In the genomic region with DNA sequence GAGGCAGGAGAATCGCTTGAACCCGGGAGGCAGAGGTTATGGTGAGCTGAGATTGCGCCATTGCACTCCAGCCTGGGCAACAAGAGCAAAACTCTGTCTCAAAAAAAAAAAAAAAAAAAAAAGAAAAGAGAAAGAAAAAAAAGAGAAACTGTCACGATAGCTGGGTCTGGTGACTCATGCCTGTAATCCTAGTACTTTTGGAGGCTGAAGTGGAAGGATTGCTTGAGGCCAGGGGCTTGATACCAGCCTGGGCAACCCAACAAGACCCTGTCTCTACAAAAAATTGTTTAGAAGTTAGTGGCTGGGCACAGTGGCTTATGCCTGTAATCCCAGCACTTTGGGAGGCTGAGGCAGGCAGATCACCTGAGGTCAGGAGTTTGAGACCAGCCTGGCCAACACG, we compare ENCODE assay signal across 7 cellular contexts.
DNase-seq lines count a peak whose midpoint lies in the region; ATAC-seq and TF ChIP-seq lines count a peak whose summit lies in the region.
"Not testable (repeated sequence)": the region's sequence is repeated elsewhere in the genome, so short reads cannot be mapped to it uniquely, and the experiment has no call there.

No MANE protein-coding gene starts in this region.

- not testable (repeated sequence) for H2AK9ac ChIP-seq in IMR-90 (replicated peaks; ENCODE audit: low read depth, low read length, poor library complexity)

- not testable (repeated sequence) for H3K4me2 ChIP-seq in IMR-90 (ENCODE audit: low read depth, low read length); mesendoderm (ENCODE audit: low read length)

- H2AFZ ChIP-seq in IMR-90 (replicated peaks; ENCODE audit: low read length, poor library complexity): not testable (repeated sequence)

- H3K36me3 ChIP-seq in IMR-90 (ENCODE audit: control insufficient read depth, insufficient read depth, low read length); adipocyte (ENCODE audit: control insufficient read depth, insufficient read depth, low read length, severe bottlenecking); mesendoderm (ENCODE audit: control insufficient read depth, insufficient read depth, low read length): not testable (repeated sequence)

- 0 out of 2 replicates have a peak overlapping the region, but pooled peaks have one; percentile 5 for H4K91ac ChIP-seq in IMR-90 (ENCODE audit: insufficient read depth, low read depth, low read length)

- H3K9me3 ChIP-seq in IMR-90 (ENCODE audit: control insufficient read depth, insufficient read depth, low read length); adipocyte (ENCODE audit: control insufficient read depth, low read length): not testable (repeated sequence)

- POLR2A ChIA-PET in IMR-90 (lab: Charles Lee; ENCODE audit: unreplicated experiment): interaction anchor here (0.6 kb wide), 1 partner anchor 31 kb away, joined by 3 read pairs; no protein-coding TSS in a partner anchor

- H3K79me2 ChIP-seq in mesendoderm (ENCODE audit: control insufficient read depth, insufficient read depth, low read length): not testable (repeated sequence)

- H2BK15ac ChIP-seq in IMR-90 (ENCODE audit: low read depth, low read length); mesendoderm (replicated peaks; ENCODE audit: low read depth): not testable (repeated sequence)

- 0% methylated on average over 1 of the region's 5 CpGs; no CpG with 5 or more reads in 1 of the 2 experiments for WGBS in IMR-90 (ENCODE audit: extremely low coverage in 2 of 2, insufficient read length in 1 of 2), 2 experiments
- WGBS in mesendoderm (ENCODE audit: extremely low coverage, insufficient coverage, low lambda C conversion rate): no CpG with 5 or more reads among the region's 5 CpGs

- intact Hi-C loops in IMR-90 (cut with micrococcal nuclease): not testable (repeated sequence)

- not testable (repeated sequence) for H4K20me1 ChIP-seq in IMR-90 (ENCODE audit: insufficient read depth, low read length)

- H4K8ac ChIP-seq in IMR-90 (ENCODE audit: low read depth in 2 of 2, low read length in 2 of 2); mesendoderm (ENCODE audit: low read depth, low read length): not testable (repeated sequence)

- not testable (repeated sequence) for TF ChIP-seq CTCF in IMR-90 (conservative IDR thresholded peaks at IDR 0.05; ENCODE audit: low read depth, low read length); cardiac fibroblast (IDR thresholded peaks at IDR 0.05; ENCODE audit: low read depth, low read length)

- not testable (repeated sequence) for H3K56ac ChIP-seq in IMR-90 (ENCODE audit: extremely low read depth, insufficient read depth, low read length); mesendoderm (ENCODE audit: low read length)

- H3K27ac ChIP-seq in IMR-90 (ENCODE audit: insufficient read depth, low read length); mesendoderm (ENCODE audit: low read depth, low read length): not testable (repeated sequence)

- not testable (repeated sequence) for H2BK120ac ChIP-seq in IMR-90 (ENCODE audit: low read depth, low read length); mesendoderm (ENCODE audit: low read depth, low read length)

- not testable (repeated sequence) for BruUV-seq in IMR-90 (replicated peaks; lab: Mats Ljungman, UMichigan)

- dilution Hi-C loops in IMR-90 (cut with HindIII; ENCODE audit: low sequenced_read_pairs, unreplicated experiment): not testable (repeated sequence)

- not testable (repeated sequence) for TF ChIP-seq RAD21 in IMR-90 (IDR thresholded peaks at IDR 0.05; ENCODE audit: low read length)

- not testable (repeated sequence) for H3K27me3 ChIP-seq in IMR-90 (ENCODE audit: control insufficient read depth, insufficient read depth, low read length); adipocyte (replicated peaks; ENCODE audit: control insufficient read depth, insufficient read depth, low read length); mesendoderm (ENCODE audit: insufficient read depth, low read length, poor library complexity)

- not testable (repeated sequence) for H3K79me1 ChIP-seq in IMR-90 (ENCODE audit: low read depth in 1 of 2, low read length in 2 of 2); mesendoderm (ENCODE audit: low read length)

- TF ChIP-seq POLR2A in IMR-90 (IDR thresholded peaks at IDR 0.05; ENCODE audit: low read depth, low read length): not testable (repeated sequence)

- not testable (repeated sequence) for H3K4me3 ChIP-seq in IMR-90 (ENCODE audit: insufficient read depth, low read depth, low read length); adipocyte (ENCODE audit: low read length); cardiac fibroblast (replicated peaks in 1 of 2; ENCODE audit: low read depth in 2 of 2, low read length in 2 of 2); mesendoderm (ENCODE audit: low read length)

- H3K4me1 ChIP-seq in IMR-90 (ENCODE audit: control insufficient read depth, insufficient read depth, low read length) (peaks cover 10% of the 10 kb centered on the region), adipocyte (ENCODE audit: control insufficient read depth, insufficient read depth, low read length) (peaks cover 28% of the 10 kb centered on the region)
- H3K4me1 ChIP-seq in mesendoderm (ENCODE audit: control insufficient read depth, low read depth, low read length): not testable (repeated sequence)

- H3K23ac ChIP-seq in IMR-90 (ENCODE audit: low read depth, low read length); mesendoderm (ENCODE audit: low read length): not testable (repeated sequence)

- ATAC-seq in IMR-90 (ENCODE audit: low read depth): peak; percentile 34; the same call in 1 of the 2 replicates

- H2BK20ac ChIP-seq in IMR-90 (ENCODE audit: low read depth, low read length): not testable (repeated sequence)

- CTCF ChIA-PET in IMR-90 (lab: Yijun Ruan, JAX): not testable (repeated sequence)

- H3K9ac ChIP-seq in IMR-90 (ENCODE audit: low read depth, low read length); adipocyte (ENCODE audit: low read length); mesendoderm (ENCODE audit: low read length): not testable (repeated sequence)

- peak overlapping the region; percentile 41 for H2BK5ac ChIP-seq in IMR-90 (ENCODE audit: low read depth, low read length, poor library complexity, severe bottlenecking)
- H2BK5ac ChIP-seq in mesendoderm (ENCODE audit: low read length): not testable (repeated sequence)

- not testable (repeated sequence) for H2AK5ac ChIP-seq in IMR-90 (ENCODE audit: low read depth, low read length); mesendoderm (ENCODE audit: low read length)

- not testable (repeated sequence) for H4K5ac ChIP-seq in IMR-90 (ENCODE audit: low read depth, low read length); mesendoderm (ENCODE audit: low read length)

- H3K9me1 ChIP-seq in IMR-90 (ENCODE audit: insufficient read depth, low read length): not testable (repeated sequence)

- not testable (repeated sequence) for H3K18ac ChIP-seq in IMR-90 (ENCODE audit: low read depth, low read length); mesendoderm (ENCODE audit: low read length)

- H3K14ac ChIP-seq in IMR-90 (replicated peaks; ENCODE audit: low read depth, low read length): not testable (repeated sequence)

- in situ Hi-C loops in IMR-90 (cut with MboI; ENCODE audit: low sequenced_read_pairs): not testable (repeated sequence)

- DNase-seq in EH (ENCODE audit: low read depth) (peak; percentile 59), IMR-90 (peak; percentile 52), OCI-M1 (lab: John Stamatoyannopoulos, UW) (peak; percentile 49), adipocyte (ENCODE audit: low read depth) (peak; percentile 62), cardiac fibroblast (ENCODE audit: low read depth in 2 of 2) (peak; percentile 35 to 49), fibroblast of peridontal ligament (ENCODE audit: extremely low read depth) (peak; percentile 51), mesendoderm (peak; percentile 22)

- not testable (repeated sequence) for H3K4ac ChIP-seq in IMR-90 (ENCODE audit: low read depth, low read length); mesendoderm (ENCODE audit: low read depth, low read length)
